ENCODE assay signal across 1 cellular context in genomic region chr2:134932864-134933526, GRCh38.
TF ChIP-seq lines count a peak whose summit lies in the region.

No MANE protein-coding gene starts in this region.

TF ChIP-seq in GM23338, 12 proteins besides CTCF, POLR2A, EP300 and RAD21:
- no peak for TF ChIP-seq EZH2 (IDR thresholded peaks at IDR 0.05; ENCODE audit: low read depth, unreplicated experiment)
- TF ChIP-seq ZNF331 (CRISPR knock-in tag; IDR thresholded peaks at IDR 0.05; ENCODE audit: low read depth), result no peak
